Comparison of ENCODE assay signal across 1 cellular context in genomic region chr5:54764691-54765090, GRCh38.
TF ChIP-seq lines count a peak whose summit lies in the region.

No MANE protein-coding gene starts in this region.

TF ChIP-seq in HepG2, 621 proteins besides CTCF, POLR2A, EP300 and RAD21 (continued from another document):
- TF ChIP-seq TIGD3 (CRISPR knock-in tag; IDR thresholded peaks at IDR 0.05; ENCODE audit: borderline replicate concordance) (no peak), AHDC1 (CRISPR knock-in tag; IDR thresholded peaks at IDR 0.05; ENCODE audit: borderline replicate concordance) (no peak), AFF4 (CRISPR knock-in tag; IDR thresholded peaks at IDR 0.05) (no peak), STAG1 (CRISPR knock-in tag; IDR thresholded peaks at IDR 0.05) (no peak), ZNF235 (CRISPR knock-in tag; IDR thresholded peaks at IDR 0.05; ENCODE audit: borderline replicate concordance) (no peak), ZNF12 (CRISPR knock-in tag; IDR thresholded peaks at IDR 0.05) (no peak), SNAI1 (CRISPR knock-in tag; IDR thresholded peaks at IDR 0.05; ENCODE audit: borderline replicate concordance) (no peak), MED1 (CRISPR knock-in tag; IDR thresholded peaks at IDR 0.05) (no peak)
TF ChIP-seq in HepG2: peak in this region for 0.
